ENCODE assay signal across 8 cellular contexts in the genomic region with DNA sequence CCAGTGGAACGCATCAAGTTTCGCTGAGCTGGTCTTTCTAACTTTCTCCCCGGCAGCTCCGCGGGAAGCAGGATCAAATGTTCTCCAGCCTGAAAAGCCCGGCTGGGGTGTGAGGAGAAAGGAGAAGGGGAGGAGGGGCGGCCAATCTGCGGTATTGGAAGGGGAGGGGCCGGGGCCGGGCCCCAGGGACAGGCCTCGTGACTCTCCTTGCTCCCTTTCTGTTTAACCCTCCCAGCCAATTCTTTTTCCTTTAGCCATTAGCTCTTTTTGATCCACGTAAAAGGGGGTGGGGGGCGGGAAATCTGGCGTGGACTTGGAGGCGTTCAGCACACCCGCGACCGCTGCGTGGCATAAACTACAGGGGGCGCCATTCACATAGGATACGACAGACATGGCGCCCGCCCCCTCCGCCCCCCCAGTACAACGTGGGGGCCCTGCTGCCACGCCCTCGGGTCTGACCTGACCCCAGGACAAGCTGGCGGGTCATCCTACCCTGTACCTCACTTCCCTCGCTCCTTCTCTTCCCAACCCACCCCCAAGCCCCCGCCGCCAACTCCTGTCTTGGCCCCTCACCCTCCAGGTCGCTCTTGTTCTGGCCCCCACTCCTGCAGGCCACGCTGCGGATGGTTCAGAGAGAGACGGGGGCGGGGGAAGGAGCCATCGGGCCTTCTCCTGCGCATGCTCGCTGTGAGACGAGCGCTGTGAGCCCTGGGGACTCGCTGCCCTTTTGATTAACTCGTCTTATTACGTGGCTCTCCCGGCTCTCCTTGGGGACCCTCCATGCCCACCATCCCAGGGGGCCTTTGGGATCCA. TPM values are rescaled to one million over a fixed set of nuclear protein-coding genes. Genes with fewer than 3 reads are reported as not detected.
DNase-seq lines count a peak whose midpoint lies in the region; ATAC-seq and TF ChIP-seq lines count a peak whose summit lies in the region.

No MANE protein-coding gene starts in this region.

- TF ChIP-seq POLR2A in ovary (IDR thresholded peaks at IDR 0.05): no peak

- ATAC-seq in HG02852 (IDR thresholded peaks at IDR 0.05; ENCODE audit: unreplicated experiment) (peak; percentile 50), Right ventricle myocardium inferior (peak; percentile 92), HG03571 (IDR thresholded peaks at IDR 0.05; ENCODE audit: unreplicated experiment) (no peak)

- peak; percentile 86 for DNase-seq in Daoy (ENCODE audit: low read depth)
- DNase-seq in SJSA1 (ENCODE audit: low read depth in 1 of 2, low spot score in 2 of 2): peak; percentile 64 to 77
- peak; percentile 91 for DNase-seq in Right ventricle myocardium inferior (ENCODE audit: missing footprints)
- peak; percentile 88 to 93 (median 89) for DNase-seq in ovary

- H3K9me3 Mint-ChIP-seq in activated naive CD4-positive, alpha-beta T cell treated with anti-CD3 and anti-CD28 coated beads, Interleukin-2, amount 50 U/mL, for 24 hours: no peaks in the 10 kb centered on the region

- TF ChIP-seq EP300 in ovary (IDR thresholded peaks at IDR 0.05): no peak

- WGBS in ovary, 3 donors: 1 to 2% (median 1%) methylated on average over 45 of the region's 45 CpGs

- H3K4me1 ChIP-seq in SJSA1 (replicated peaks): peaks cover 8% of the 10 kb centered on the region
- H3K4me1 ChIP-seq in ovary (ENCODE audit: insufficient read depth): peaks cover 2% of the 10 kb centered on the region

- TF ChIP-seq CTCF in ovary (IDR thresholded peaks at IDR 0.05): peak; percentile 65 to 76 (median 68)

- peaks cover 13% of the 10 kb centered on the region for H3K4me1 Mint-ChIP-seq in activated naive CD4-positive, alpha-beta T cell treated with anti-CD3 and anti-CD28 coated beads, Interleukin-2, amount 50 U/mL, for 24 hours

- H3K27me3 ChIP-seq in SJSA1 (replicated peaks) (no peaks in the 10 kb centered on the region), ovary (no peaks in the 10 kb centered on the region)

- H3K36me3 ChIP-seq in SJSA1 (no peaks in the 10 kb centered on the region), ovary (no peaks in the 10 kb centered on the region)

- H3K9me3 ChIP-seq in SJSA1 (replicated peaks): no peaks in the 10 kb centered on the region
- H3K9me3 ChIP-seq in ovary: no peaks in the 10 kb centered on the region

- intact Hi-C loops in Right ventricle myocardium inferior (cut with DNase I): loop anchor here (10.0 kb wide), 2 partner anchors 309 to 789 kb away; no protein-coding TSS in a partner anchor
- intact Hi-C loops in ovary (cut with DNase I): no loop called here

- H3K27ac Mint-ChIP-seq in activated naive CD4-positive, alpha-beta T cell treated with anti-CD3 and anti-CD28 coated beads, Interleukin-2, amount 50 U/mL, for 24 hours: peak overlapping the region; percentile 79

- H3K27me3 Mint-ChIP-seq in activated naive CD4-positive, alpha-beta T cell treated with anti-CD3 and anti-CD28 coated beads, Interleukin-2, amount 50 U/mL, for 24 hours: no peaks in the 10 kb centered on the region

- H3K27ac ChIP-seq in SJSA1 (no peak overlapping the region), ovary (peak overlapping the region; percentile 78 to 91), temporal lobe (ENCODE audit: low read depth, low read length) (peak overlapping the region; percentile 62)

- H3K4me3 ChIP-seq in SJSA1 (peak overlapping the region; percentile 36), ovary (peak overlapping the region; percentile 55)

- H3K36me3 Mint-ChIP-seq in activated naive CD4-positive, alpha-beta T cell treated with anti-CD3 and anti-CD28 coated beads, Interleukin-2, amount 50 U/mL, for 24 hours: no peaks in the 10 kb centered on the region

- H3K4me3 Mint-ChIP-seq in activated naive CD4-positive, alpha-beta T cell treated with anti-CD3 and anti-CD28 coated beads, Interleukin-2, amount 50 U/mL, for 24 hours: peak overlapping the region; percentile 86

RNA-seq across cellular contexts. Expression of a gene that starts 7.8 kb away (rescaled TPM):
- 10.6 and 13.0 TPM in 2 replicates for total RNA-seq in Daoy (2014; rRNA removed; shearing (Covaris generic))
- total RNA-seq in SJSA1 (2014; rRNA removed; shearing (Covaris generic)): 1.5 and 2.2 TPM in 2 replicates
- total RNA-seq in Right ventricle myocardium inferior: 10.9 TPM
- total RNA-seq in ovary: 10 to 100 TPM in 5 of 7 donors, 1 to 10 TPM in 2; 4.4 to 24.5 (median 11.6) TPM
- 1 to 10 TPM; 4.8 to 7.0 TPM for polyA plus RNA-seq in ovary
- 52.6 TPM for total RNA-seq in temporal lobe
